In the genomic region with DNA sequence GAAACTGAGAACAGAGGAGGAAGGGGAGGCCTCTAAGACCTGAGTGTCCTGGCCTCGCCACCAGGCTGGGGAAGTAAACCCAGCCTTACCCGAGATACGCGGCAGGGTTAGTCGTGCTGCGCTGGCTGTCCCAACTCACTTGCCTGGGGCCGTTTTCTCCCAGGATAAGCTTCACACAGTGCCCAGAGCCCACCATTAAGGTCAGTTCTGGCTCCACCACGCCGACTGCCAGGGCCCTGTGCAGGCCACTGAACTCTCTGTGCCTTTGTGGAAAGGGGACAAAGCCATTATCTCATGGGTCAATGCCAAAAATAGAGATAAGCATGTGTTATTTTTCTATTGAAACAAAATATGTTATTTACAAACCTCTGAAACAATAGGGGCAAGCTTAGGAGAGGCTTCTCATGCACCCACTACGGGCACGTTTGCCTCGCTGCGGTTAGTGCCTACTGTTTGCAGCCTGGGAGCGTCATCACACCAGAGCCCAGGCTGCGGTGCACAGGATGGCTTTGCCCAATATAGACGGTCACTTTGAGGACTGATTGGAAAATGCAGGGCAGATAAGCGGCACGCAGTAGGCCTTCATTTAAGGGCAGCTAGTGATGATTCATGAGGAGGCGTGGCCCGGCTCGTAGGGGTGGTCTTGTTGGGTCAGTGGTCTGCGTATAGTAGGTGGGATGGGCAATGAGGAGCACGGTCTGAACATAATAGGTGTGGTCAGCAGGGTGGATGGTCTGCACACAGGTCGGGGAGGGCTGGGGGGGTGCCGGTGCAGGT, we compare ENCODE assay signal across 16 cellular contexts.
"Had no signal": no experiment of that assay in that cellular context is flagged by ENCODE, and none has a peak within 500 bp of the region (broad histone marks: within the 10 kb centered on the region; RNA-seq: fewer than 3 reads in every experiment).

No MANE protein-coding gene starts in this region.

- ATAC-seq: gastroesophageal sphincter; left cardiac atrium; left ventricle myocardium superior; naive thymus-derived CD4-positive, alpha-beta T cell had no signal

- DNase-seq: colonic mucosa; dermis blood vessel endothelial cell; esophagus squamous epithelium; foreskin fibroblast; immature natural killer cell; left cardiac atrium; left ventricle myocardium superior; naive thymus-derived CD4-positive, alpha-beta T cell; nephron progenitor cell; right cardiac atrium; small intestine; stimulated activated CD4-positive, alpha-beta T cell treated with anti-CD3 and anti-CD28 coated beads, Interleukin-2, amount 100 ng/mL, for 48 hours; stimulated activated naive CD4-positive, alpha-beta T cell treated with Interleukin-2 at 50 U/mL for 16 hours; uterus had no signal

- H3K4me3 Mint-ChIP-seq: immature natural killer cell; naive thymus-derived CD4-positive, alpha-beta T cell; nephron progenitor cell had no signal

- H3K27me3 Mint-ChIP-seq: naive thymus-derived CD4-positive, alpha-beta T cell had no signal

- H3K4me1 Mint-ChIP-seq: immature natural killer cell; naive thymus-derived CD4-positive, alpha-beta T cell had no signal

- H3K4me3 ChIP-seq: colonic mucosa, esophagus squamous epithelium, gastroesophageal sphincter, uterus had no signal

- H3K9me3 Mint-ChIP-seq: immature natural killer cell had no signal

- H3K36me3 ChIP-seq: colonic mucosa, esophagus squamous epithelium, neutrophil, uterus had no signal

- H3K27me3 ChIP-seq: colonic mucosa, esophagus squamous epithelium, gastroesophageal sphincter, neutrophil, uterus had no signal

- H3K27ac ChIP-seq: colonic mucosa, esophagus squamous epithelium, gastroesophageal sphincter, neutrophil, uterus had no signal

- H3K36me3 Mint-ChIP-seq: immature natural killer cell; naive thymus-derived CD4-positive, alpha-beta T cell had no signal

- H3K4me1 ChIP-seq: colonic mucosa, esophagus squamous epithelium, gastroesophageal sphincter, uterus had no signal

- H3K9me3 ChIP-seq: colonic mucosa, esophagus squamous epithelium, gastroesophageal sphincter, neutrophil, uterus had no signal

- H3K27ac Mint-ChIP-seq: immature natural killer cell; naive thymus-derived CD4-positive, alpha-beta T cell; nephron progenitor cell had no signal
